19 cellular contexts compared by ENCODE assay signal in genomic region chr14:22803575-22803974, GRCh38. TPM values are rescaled to one million over a fixed set of nuclear protein-coding genes. Genes with fewer than 3 reads are reported as not detected.
DNase-seq lines count a peak whose midpoint lies in the region; ATAC-seq and TF ChIP-seq lines count a peak whose summit lies in the region.
"Had no signal": no experiment of that assay in that cellular context is flagged by ENCODE, and none has a peak within 500 bp of the region (broad histone marks: within the 10 kb centered on the region; RNA-seq: fewer than 3 reads in every experiment).

No MANE protein-coding gene starts in this region.

- TF ChIP-seq POLR2A in GM19193 (IDR thresholded peaks at IDR 0.05; ENCODE audit: extremely low read depth, insufficient read depth, insufficient read length), result peak; percentile 39

- H3K36me3 ChIP-seq in Caco-2 (ENCODE audit: control insufficient read depth, insufficient read depth, low read length), result no peaks in the 10 kb centered on the region; the same call in 1 of the 2 replicates
- H3K36me3 ChIP-seq: Peyer's patch, prostate gland had no signal

- H3K27me3 Mint-ChIP-seq in Caco-2 (ENCODE audit: insufficient read depth, unreplicated experiment), result no peaks in the 10 kb centered on the region

- H3K4me3 ChIP-seq in Caco-2 (ENCODE audit: low read depth, low read length), result no peak overlapping the region
- H3K4me3 ChIP-seq: Peyer's patch, prostate gland had no signal

- no peaks in the 10 kb centered on the region for H3K9me3 ChIP-seq in Caco-2
- H3K9me3 ChIP-seq: Peyer's patch, prostate gland had no signal

- no peaks in the 10 kb centered on the region for H3K9me3 Mint-ChIP-seq in Caco-2 (ENCODE audit: unreplicated experiment)
- H3K9me3 Mint-ChIP-seq: T-cell had no signal

- H3K4me1 ChIP-seq in Caco-2 (peaks cover 67% of the 10 kb centered on the region), foreskin keratinocyte (peaks cover 8% of the 10 kb centered on the region)
- H3K4me1 ChIP-seq: prostate gland had no signal

- DNase-seq in Caco-2 (no peak), DMS79 (lab: John Stamatoyannopoulos, UW) (no peak), foreskin keratinocyte (no peak), NCI-H2196 treated with DMSO at 0.1 percent for 48 hours (lab: John Stamatoyannopoulos, UW; ENCODE audit: unreplicated experiment) (no peak)
- DNase-seq: activated CD8-positive, alpha-beta memory T cell treated with anti-CD3 and anti-CD28 coated beads, Interleukin-2, amount 50 U/mL, for 48 hours; activated naive CD4-positive, alpha-beta T cell treated with Interleukin-2 at 50 U/mL for 16 hours; H7; hypothalamus; Karpas-422; NCI-H1417 treated with DMSO at 0.1 percent for 48 hours; NCI-H524; Peyer's patch; T-cell had no signal

- H3K36me3 Mint-ChIP-seq in Caco-2 (ENCODE audit: insufficient read depth, unreplicated experiment), result peaks cover 94% of the 10 kb centered on the region
- H3K36me3 Mint-ChIP-seq: T-cell had no signal

- no TSS peak for BruUV-seq in Caco-2 (replicated peaks; lab: Mats Ljungman, UMichigan)

- H3K4me3 Mint-ChIP-seq in Caco-2 (ENCODE audit: unreplicated experiment), result no peak overlapping the region
- H3K4me3 Mint-ChIP-seq: T-cell had no signal

- H3K27me3 ChIP-seq in Caco-2 (replicated peaks; ENCODE audit: control insufficient read depth, insufficient read depth, low read length) (no peaks in the 10 kb centered on the region), foreskin keratinocyte (no peaks in the 10 kb centered on the region)
- H3K27me3 ChIP-seq: Peyer's patch had no signal

- ATAC-seq in HG02610 (IDR thresholded peaks at IDR 0.05; ENCODE audit: unreplicated experiment) (peak; percentile 46), HG03469 (IDR thresholded peaks at IDR 0.05; ENCODE audit: unreplicated experiment) (peak; percentile 38), SK-N-SH treated with all-trans-retinoic acid at 6 μM for 48 hours (no peak), foreskin keratinocyte (no peak)
- ATAC-seq: activated CD4-positive, CD25-positive, alpha-beta regulatory T cell treated with anti-CD3 and anti-CD28 coated beads, Interleukin-2, amount 50 U/mL, for 24 hours; T-cell had no signal

- intact Hi-C loops in Caco-2 (cut with micrococcal nuclease; ENCODE audit: unreplicated experiment), result no loop called here

- H3K4me1 Mint-ChIP-seq in Caco-2 (ENCODE audit: low read depth, unreplicated experiment), result peaks cover 73% of the 10 kb centered on the region
- H3K4me1 Mint-ChIP-seq: T-cell had no signal

- POLR2A ChIA-PET in Caco-2 (lab: Charles Lee), result no interaction called here

- CTCF ChIA-PET in Caco-2 (lab: Charles Lee), result no interaction called here

- H3K27ac Mint-ChIP-seq in Caco-2 (ENCODE audit: unreplicated experiment), result peak overlapping the region; percentile 62
- H3K27ac Mint-ChIP-seq: T-cell had no signal

- no peak overlapping the region for H3K27ac ChIP-seq in foreskin keratinocyte
- H3K27ac ChIP-seq: prostate gland had no signal

- TF ChIP-seq CTCF in Caco-2 (IDR thresholded peaks at IDR 0.05; ENCODE audit: insufficient read depth in 1 of 2, low read depth in 1 of 2, low read length in 1 of 2, severe bottlenecking in 1 of 2, unreplicated experiment in 1 of 2) (no peak), foreskin keratinocyte (conservative IDR thresholded peaks at IDR 0.05) (no peak)

TF ChIP-seq in SK-N-SH treated with all-trans-retinoic acid at 6 μM for 48 hours, 23 proteins besides CTCF, POLR2A, EP300 and RAD21:
- TF ChIP-seq TSHZ2 (CRISPR knock-in tag; IDR thresholded peaks at IDR 0.05) (no peak), SNAI2 (CRISPR knock-in tag; IDR thresholded peaks at IDR 0.05) (no peak), ZC3H10 (CRISPR knock-in tag; IDR thresholded peaks at IDR 0.05) (no peak), ZFP3 (CRISPR knock-in tag; IDR thresholded peaks at IDR 0.05) (no peak), OSR1 (CRISPR knock-in tag; IDR thresholded peaks at IDR 0.05) (no peak), CSDC2 (CRISPR knock-in tag; IDR thresholded peaks at IDR 0.05) (no peak), ESRRG (CRISPR knock-in tag; IDR thresholded peaks at IDR 0.05) (no peak), ZFP30 (CRISPR knock-in tag; IDR thresholded peaks at IDR 0.05) (no peak), TCF4 (CRISPR knock-in tag; IDR thresholded peaks at IDR 0.05; ENCODE audit: borderline replicate concordance) (no peak), PATZ1 (CRISPR knock-in tag; IDR thresholded peaks at IDR 0.05; ENCODE audit: borderline replicate concordance) (no peak), ZNF8 (CRISPR knock-in tag; IDR thresholded peaks at IDR 0.05) (no peak)

RNA-seq across cellular contexts. Expression of gene SLC7A7, which starts 11.7 kb away (rescaled TPM):
- total RNA-seq in Caco-2 (2022) (380 and 443 TPM in 2 replicates), foreskin keratinocyte (0.75 and 1.1 TPM in 2 replicates)
- 0.41 and 0.59 TPM in 2 replicates for polyA plus RNA-seq in foreskin keratinocyte

RNA-seq across cellular contexts. Expression of gene MRPL52, which starts 26.1 kb away (rescaled TPM):
- total RNA-seq in Caco-2 (2022), result 149 TPM in 2 replicates
- 176 and 219 TPM in 2 replicates for total RNA-seq in foreskin keratinocyte
- 418 and 434 TPM in 2 replicates for polyA plus RNA-seq in foreskin keratinocyte

RNA-seq across cellular contexts. Expression of gene MMP14, which starts 32.8 kb away (rescaled TPM):
- total RNA-seq in Caco-2 (2022) (57.2 and 62.9 TPM in 2 replicates), foreskin keratinocyte (234 and 241 TPM in 2 replicates)
- polyA plus RNA-seq in foreskin keratinocyte, result 148 and 159 TPM in 2 replicates

RNA-seq across cellular contexts. Expression of gene OXA1L, which starts 37.1 kb away (rescaled TPM):
- total RNA-seq in Caco-2 (2022) (110 and 116 TPM in 2 replicates), foreskin keratinocyte (78.7 and 85.8 TPM in 2 replicates)
- 85.0 and 92.2 TPM in 2 replicates for polyA plus RNA-seq in foreskin keratinocyte

Comparison
In these comparisons a context has a peak if more than half of its experiments do, and no peak if none do; other contexts are left out.
1. ATAC-seq: peak in HG02610 (single experiment) and HG03469 (single experiment); none in SK-N-SH treated with all-trans-retinoic acid at 6 μM for 48 hours (single experiment) and foreskin keratinocyte (single experiment).
2. RNA of gene SLC7A7, which starts 11.7 kb away (total RNA-seq): 380 to 443 TPM in Caco-2; 0.75 to 1.1 TPM in foreskin keratinocyte; every median in the first group is over 100 times any median in the second.